In genomic region chr12:12807970-12808702, GRCh38 we compare ENCODE assay signal across 2 cellular contexts.
TF ChIP-seq lines count a peak whose summit lies in the region.

No MANE protein-coding gene starts in this region.

TF ChIP-seq in SK-N-SH, 30 proteins besides CTCF, POLR2A, EP300 and RAD21 (continued from another document):
- TF ChIP-seq REST (IDR thresholded peaks at IDR 0.05; ENCODE audit: low read depth, low read length): no peak
- TF ChIP-seq EZH2phosphoT487 (IDR thresholded peaks at IDR 0.05; ENCODE audit: borderline replicate concordance, low read depth): no peak
- TF ChIP-seq GATA2 (CRISPR knock-in tag; IDR thresholded peaks at IDR 0.05): no peak
- no peak for TF ChIP-seq USF2 (IDR thresholded peaks at IDR 0.05; ENCODE audit: borderline replicate concordance, low read depth, low read length)
- TF ChIP-seq RXRA (IDR thresholded peaks at IDR 0.05; ENCODE audit: borderline replicate concordance, low read depth): no peak
- TF ChIP-seq FOXJ3 (CRISPR knock-in tag; IDR thresholded peaks at IDR 0.05): no peak
- TF ChIP-seq, protein P1, sequence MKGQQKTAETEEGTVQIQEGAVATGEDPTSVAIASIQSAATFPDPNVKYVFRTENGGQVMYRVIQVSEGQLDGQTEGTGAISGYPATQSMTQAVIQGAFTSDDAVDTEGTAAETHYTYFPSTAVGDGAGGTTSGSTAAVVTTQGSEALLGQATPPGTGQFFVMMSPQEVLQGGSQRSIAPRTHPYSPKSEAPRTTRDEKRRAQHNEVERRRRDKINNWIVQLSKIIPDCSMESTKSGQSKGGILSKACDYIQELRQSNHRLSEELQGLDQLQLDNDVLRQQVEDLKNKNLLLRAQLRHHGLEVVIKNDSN (IDR thresholded peaks at IDR 0.05; ENCODE audit: borderline replicate concordance, low read depth): no peak
- TF ChIP-seq FOSL2 (IDR thresholded peaks at IDR 0.05; ENCODE audit: borderline replicate concordance, low read depth): no peak
- TF ChIP-seq YY1 (IDR thresholded peaks at IDR 0.05; ENCODE audit: low read depth): no peak

TF ChIP-seq in SK-N-SH treated with all-trans-retinoic acid at 6 μM for 48 hours, 23 proteins besides CTCF, POLR2A, EP300 and RAD21 (continued from another document):
- TF ChIP-seq ZNF565 (CRISPR knock-in tag; conservative IDR thresholded peaks at IDR 0.05; ENCODE audit: low read depth) (no peak), ZC3H10 (CRISPR knock-in tag; IDR thresholded peaks at IDR 0.05) (no peak), ISL1 (CRISPR knock-in tag; IDR thresholded peaks at IDR 0.05) (no peak), CSDC2 (CRISPR knock-in tag; IDR thresholded peaks at IDR 0.05) (no peak), TOX (CRISPR knock-in tag; IDR thresholded peaks at IDR 0.05; ENCODE audit: borderline replicate concordance) (no peak), TSHZ2 (CRISPR knock-in tag; IDR thresholded peaks at IDR 0.05) (no peak), SNAI2 (CRISPR knock-in tag; IDR thresholded peaks at IDR 0.05) (no peak)
